29 cellular contexts compared by ENCODE assay signal in the genomic region with DNA sequence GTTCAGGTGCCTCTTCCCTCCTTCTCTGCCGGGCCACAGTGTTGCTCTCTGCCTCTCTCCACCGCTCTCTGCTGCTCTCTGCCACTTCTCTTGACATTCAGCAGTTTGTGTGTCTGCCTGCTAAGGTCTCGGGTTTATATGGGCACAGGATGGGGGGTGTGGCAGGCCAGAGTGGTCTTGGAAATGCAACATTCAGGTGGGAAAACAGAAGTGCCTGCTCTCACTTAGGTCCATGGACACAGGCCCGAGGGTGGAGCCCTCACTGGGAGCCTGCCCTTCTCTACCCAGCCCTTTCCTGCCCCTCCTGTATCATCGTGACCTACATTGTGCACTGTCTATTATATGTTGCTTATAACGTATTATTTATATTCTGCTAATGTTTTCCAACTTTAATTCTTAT.
"Had no signal": no experiment of that assay in that cellular context is flagged by ENCODE, and none has a peak within 500 bp of the region (broad histone marks: within the 10 kb centered on the region; RNA-seq: fewer than 3 reads in every experiment).

No MANE protein-coding gene starts in this region.

- H3K27me3 ChIP-seq: left lung, neutrophil, pancreas, suprapubic skin, upper lobe of right lung had no signal

- H3K27ac ChIP-seq: heart right ventricle, left lung, lower lobe of right lung, neutrophil, pancreas, prostate gland, skin epidermis, suprapubic skin, thoracic aorta, tibial artery, upper lobe of right lung had no signal

- H3K4me3 ChIP-seq: heart right ventricle, left lung, lower lobe of right lung, pancreas, prostate gland, skin epidermis, suprapubic skin, thoracic aorta, tibial artery, upper lobe of right lung had no signal

- H3K9me3 Mint-ChIP-seq: naive thymus-derived CD8-positive, alpha-beta T cell; stimulated activated naive B cell treated with anti-CD40 and anti-IgM and Interleukin-4, amounts not matched to agents 10 μg/mL and 1 μg/mL and 100 μg/mL, for 72 hours had no signal

- ATAC-seq: left colon; left lung; lower lobe of right lung; naive thymus-derived CD8-positive, alpha-beta T cell; pancreas; right cardiac atrium; sciatic nerve; stimulated activated naive B cell treated with anti-CD40 and anti-IgM and Interleukin-4, amounts not matched to agents 10 μg/mL and 1 μg/mL and 100 μg/mL, for 72 hours; upper lobe of right lung had no signal

- H3K4me1 Mint-ChIP-seq: naive thymus-derived CD8-positive, alpha-beta T cell; stimulated activated naive B cell treated with anti-CD40 and anti-IgM and Interleukin-4, amounts not matched to agents 10 μg/mL and 1 μg/mL and 100 μg/mL, for 72 hours had no signal

- H3K36me3 Mint-ChIP-seq: naive thymus-derived CD8-positive, alpha-beta T cell; stimulated activated naive B cell treated with anti-CD40 and anti-IgM and Interleukin-4, amounts not matched to agents 10 μg/mL and 1 μg/mL and 100 μg/mL, for 72 hours had no signal

- DNase-seq: heart right ventricle; hippocampal formation; kidney; left colon; left lung; lower lobe of right lung; mammary epithelial cell; mesenchymal stem cell; naive thymus-derived CD8-positive, alpha-beta T cell; occipital lobe; pancreas; retina; right cardiac atrium; stimulated activated CD4-positive, alpha-beta T cell treated with anti-CD3 and anti-CD28 coated beads, Interleukin-12 subunit alpha, Interleukin-12 subunit beta, amount 100 ng/mL, for 4 hours; stimulated activated CD4-positive, alpha-beta T cell treated with anti-CD3 and anti-CD28 coated beads, Interleukin-15, amount 100 ng/mL, for 24 hours; stimulated activated CD4-positive, alpha-beta T cell treated with anti-CD3 and anti-CD28 coated beads, Interleukin-2, amount 100 ng/mL, for 24 hours; stimulated activated CD4-positive, alpha-beta T cell treated with anti-CD3 and anti-CD28 coated beads, Interleukin-4, amount 100 ng/mL, for 1 hour; stimulated activated naive B cell treated with anti-CD40 and anti-IgM and Interleukin-4, amounts not matched to agents 10 μg/mL and 1 μg/mL and 100 μg/mL, for 72 hours; stimulated activated naive CD8-positive, alpha-beta T cell treated with anti-CD3 and anti-CD28 coated beads, Interleukin-15, Interleukin-2, amounts not matched to agents 100 U/mL and 50 U/mL, for 24 hours; tibial artery; trophoblast cell; upper lobe of right lung had no signal

- H3K9me3 ChIP-seq: heart right ventricle, left lung, lower lobe of right lung, neutrophil, pancreas, prostate gland, suprapubic skin, thoracic aorta, tibial artery, upper lobe of right lung had no signal

- H3K36me3 ChIP-seq: heart right ventricle, left lung, lower lobe of right lung, neutrophil, pancreas, prostate gland, suprapubic skin, thoracic aorta, tibial artery, upper lobe of right lung had no signal

- FAIRE-seq: pancreas, urothelium cell line had no signal

- H3K4me3 Mint-ChIP-seq: naive thymus-derived CD8-positive, alpha-beta T cell; stimulated activated naive B cell treated with anti-CD40 and anti-IgM and Interleukin-4, amounts not matched to agents 10 μg/mL and 1 μg/mL and 100 μg/mL, for 72 hours had no signal

- H3K27ac Mint-ChIP-seq: naive thymus-derived CD8-positive, alpha-beta T cell; stimulated activated naive B cell treated with anti-CD40 and anti-IgM and Interleukin-4, amounts not matched to agents 10 μg/mL and 1 μg/mL and 100 μg/mL, for 72 hours had no signal

- H3K4me1 ChIP-seq: heart right ventricle, left lung, lower lobe of right lung, pancreas, prostate gland, suprapubic skin, tibial artery, upper lobe of right lung had no signal
